ENCODE assay signal across 15 cellular contexts in the genomic region with DNA sequence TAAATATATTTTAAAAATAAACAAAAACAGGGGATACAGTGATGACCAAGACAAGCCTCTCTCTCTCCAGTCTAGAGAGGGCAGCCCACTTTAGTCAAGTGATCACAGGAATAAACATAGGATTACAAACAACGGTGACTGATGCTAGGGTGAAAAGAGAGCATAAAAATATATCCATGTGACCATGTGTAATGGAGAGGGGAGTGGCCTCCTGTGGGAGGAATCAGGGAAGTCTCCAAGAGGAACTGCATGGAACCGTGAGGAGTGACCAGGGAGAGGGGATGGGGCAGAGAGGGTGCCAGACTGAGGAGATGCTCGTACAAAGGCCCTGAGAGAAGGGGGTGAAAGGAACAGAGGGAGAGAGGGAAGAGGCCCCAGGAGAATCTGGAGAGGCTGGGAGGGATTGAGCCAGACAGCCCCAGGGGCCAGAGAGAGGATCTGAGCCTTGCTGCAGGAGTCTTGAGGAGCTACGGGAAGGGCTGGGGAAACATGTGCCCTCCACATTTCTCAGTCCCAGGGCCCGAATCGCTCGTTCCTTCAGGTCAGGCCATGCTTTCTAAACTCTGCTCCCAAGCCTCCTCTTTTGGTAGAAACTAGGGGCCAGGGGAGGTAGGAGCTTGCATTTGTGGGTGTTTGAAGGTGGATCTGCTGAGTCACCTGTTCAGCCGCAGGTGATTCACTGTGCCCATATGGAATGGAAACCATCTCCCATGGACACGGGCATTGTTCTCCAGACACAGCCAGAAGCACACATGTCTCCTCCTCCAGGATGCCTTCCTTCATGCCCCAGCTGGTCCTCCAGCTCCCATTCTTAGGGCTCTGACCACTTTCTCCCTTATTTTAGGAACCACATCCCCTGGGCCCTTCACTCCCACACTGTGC.
DNase-seq lines count a peak whose midpoint lies in the region; ATAC-seq and TF ChIP-seq lines count a peak whose summit lies in the region.
"Had no signal": no experiment of that assay in that cellular context is flagged by ENCODE, and none has a peak within 500 bp of the region (broad histone marks: within the 10 kb centered on the region; RNA-seq: fewer than 3 reads in every experiment).

No MANE protein-coding gene starts in this region.

- TF ChIP-seq CTCF in osteoblast (IDR thresholded peaks at IDR 0.05; ENCODE audit: extremely low read depth, low read depth, low read length) = no peak
- TF ChIP-seq CTCF in mucosa of descending colon (IDR thresholded peaks at IDR 0.05) = no peak
- no peak for TF ChIP-seq CTCF in GM20000 (IDR thresholded peaks at IDR 0.05; ENCODE audit: extremely low read depth, missing control alignments)

- no peak overlapping the region for H3K4me2 ChIP-seq in osteoblast (ENCODE audit: insufficient read depth, low read length)
- H3K4me2 ChIP-seq: smooth muscle cell had no signal

- H2AFZ ChIP-seq in osteoblast (ENCODE audit: low read length) = no peak overlapping the region

- H3K27ac ChIP-seq in osteoblast (ENCODE audit: low read depth, low read length) = no peak overlapping the region

- intact Hi-C loops in mucosa of descending colon (cut with DNase I, micrococcal nuclease) = no loop called here

- ATAC-seq in mucosa of descending colon (no peak), GM21737 (IDR thresholded peaks at IDR 0.05; ENCODE audit: unreplicated experiment) (no peak)

- H3K27me3 ChIP-seq in osteoblast (ENCODE audit: insufficient read depth, low read length) = peaks cover 24% of the 10 kb centered on the region

- no peaks in the 10 kb centered on the region for H3K79me2 ChIP-seq in osteoblast (ENCODE audit: insufficient read depth, low read length)

- H3K4me3 ChIP-seq in osteoblast (ENCODE audit: insufficient read depth, low read length) (no peak overlapping the region), mucosa of descending colon (no peak overlapping the region)
- H3K4me3 ChIP-seq: smooth muscle cell had no signal

- H3K9me3 ChIP-seq in osteoblast (ENCODE audit: low read depth, low read length) (no peaks in the 10 kb centered on the region), mucosa of descending colon (no peaks in the 10 kb centered on the region)
- H3K9me3 ChIP-seq: Caco-2 had no signal

- H3K36me3 ChIP-seq in osteoblast (ENCODE audit: insufficient read depth, low read length) (no peaks in the 10 kb centered on the region), mucosa of descending colon (ENCODE audit: low read depth) (no peaks in the 10 kb centered on the region)

- DNase-seq in NCI-H146 (lab: John Stamatoyannopoulos, UW) (peak; percentile 45), NCI-H146 treated with DMSO at 0.1 percent for 48 hours (lab: John Stamatoyannopoulos, UW; ENCODE audit: unreplicated experiment) (no peak), NCI-H2029 (lab: John Stamatoyannopoulos, UW) (peak; percentile 89), astrocyte of the hippocampus (ENCODE audit: low read depth, low spot score) (peak; percentile 13), osteoblast (ENCODE audit: insufficient read length, low spot score, missing footprints) (peak; percentile 56), mucosa of descending colon (no peak), GM20000 (ENCODE audit: low spot score) (no peak)
- DNase-seq: activated CD4-positive, CD25-positive, alpha-beta regulatory T cell treated with anti-CD3 and anti-CD28 coated beads, Interleukin-2, amount 50 U/mL, for 72 hours; activated T-cell treated with anti-CD3 and anti-CD28 coated beads, Interleukin-2, amount 50 U/mL, for 1 hour; aorta; Caco-2; NCI-H1694 treated with DMSO at 0.1 percent for 48 hours; nucleus accumbens had no signal

- no peaks in the 10 kb centered on the region for H4K20me1 ChIP-seq in osteoblast (ENCODE audit: insufficient read depth, low read length)

- no peaks in the 10 kb centered on the region for H3K4me1 ChIP-seq in osteoblast (ENCODE audit: insufficient read depth, low read length)
- no peaks in the 10 kb centered on the region for H3K4me1 ChIP-seq in mucosa of descending colon (ENCODE audit: low read depth)
- H3K4me1 ChIP-seq: Caco-2 had no signal

Comparison
In these comparisons a context has a peak if more than half of its experiments do, and no peak if none do; other contexts are left out.
1. DNase-seq: peak in NCI-H146 (single experiment), NCI-H2029 (single experiment), astrocyte of the hippocampus (single experiment) and osteoblast (single experiment); none in NCI-H146 treated with DMSO at 0.1 percent for 48 hours (single experiment), mucosa of descending colon (0 of 3) and GM20000 (single experiment).